ENCODE assay signal across 10 cellular contexts in genomic region chr15:26773485-26773877, GRCh38.
A peak's percentile ranks its signal among the peaks of the same experiment; 100 is the strongest.
DNase-seq lines count a peak whose midpoint lies in the region; ATAC-seq and TF ChIP-seq lines count a peak whose summit lies in the region.
"Had no signal": no experiment of that assay in that cellular context is flagged by ENCODE, and none has a peak within 500 bp of the region (broad histone marks: within the 10 kb centered on the region; RNA-seq: fewer than 3 reads in every experiment).

No MANE protein-coding gene starts in this region.

- ATAC-seq in RWPE2 (ENCODE audit: low read depth) (peak; percentile 18; the same call in 1 of the 3 replicates), GM19397 (IDR thresholded peaks at IDR 0.05; ENCODE audit: unreplicated experiment) (no peak)
- ATAC-seq: gastrocnemius medialis, T-helper 17 cell had no signal

- no peaks in the 10 kb centered on the region for H3K36me3 ChIP-seq in RWPE2 (ENCODE audit: low read depth)
- H3K36me3 ChIP-seq in subcutaneous abdominal adipose tissue (ENCODE audit: control insufficient read depth in 5 of 5, insufficient read depth in 5 of 5, low read length in 5 of 5), result no peaks in the 10 kb centered on the region
- H3K36me3 ChIP-seq: gastrocnemius medialis had no signal

- peak; percentile 58 for DNase-seq in NCI-H748 (lab: John Stamatoyannopoulos, UW; ENCODE audit: unreplicated experiment)
- DNase-seq in NCI-H748 treated with DMSO at 0.1 percent for 48 hours (lab: John Stamatoyannopoulos, UW), result no peak
- DNase-seq in RWPE2 (ENCODE audit: low spot score), result no peak
- no peak for DNase-seq in stimulated activated CD4-positive, alpha-beta T cell treated with anti-CD3 and anti-CD28 coated beads, Interleukin-2, amount 100 ng/mL, for 48 hours
- DNase-seq in SW 1271 (lab: John Stamatoyannopoulos, UW), result no peak
- DNase-seq: gastrocnemius medialis, T-helper 17 cell had no signal

- H3K9ac ChIP-seq in subcutaneous abdominal adipose tissue (ENCODE audit: low read length in 5 of 5), result no peak overlapping the region

- H3K27ac ChIP-seq in RWPE2 (ENCODE audit: poor library complexity, severe bottlenecking) (no peak overlapping the region), subcutaneous abdominal adipose tissue (ENCODE audit: low read depth, low read length) (no peak overlapping the region)
- H3K27ac ChIP-seq: gastrocnemius medialis had no signal

- TF ChIP-seq CTCF in RWPE2 (IDR thresholded peaks at IDR 0.05; ENCODE audit: poor library complexity, severe bottlenecking), result no peak

- H3K4me1 ChIP-seq in RWPE2 (ENCODE audit: insufficient read depth, poor library complexity, severe bottlenecking) (no peaks in the 10 kb centered on the region), subcutaneous abdominal adipose tissue (ENCODE audit: control insufficient read depth in 5 of 5, insufficient read depth in 5 of 5, low read length in 5 of 5) (peaks cover 0 to 16% (median 9%) of the 10 kb centered on the region in 5 donors)
- H3K4me1 ChIP-seq: gastrocnemius medialis had no signal

- H3K27me3 ChIP-seq in RWPE2 (ENCODE audit: insufficient read depth, poor library complexity, severe bottlenecking), result peaks cover 64% of the 10 kb centered on the region
- H3K27me3 ChIP-seq in subcutaneous abdominal adipose tissue (ENCODE audit: control insufficient read depth in 5 of 5, insufficient read depth in 4 of 5, low read length in 5 of 5), result peaks cover 11 to 26% (median 19%) of the 10 kb centered on the region in 5 donors

- H3K9me3 ChIP-seq in RWPE2 (ENCODE audit: severe bottlenecking) (peaks cover 5% of the 10 kb centered on the region), iPS-18c (ENCODE audit: control insufficient read depth, insufficient read depth, low read length) (no peaks in the 10 kb centered on the region), subcutaneous abdominal adipose tissue (ENCODE audit: control insufficient read depth in 5 of 5, low read length in 5 of 5) (no peaks in the 10 kb centered on the region)
- H3K9me3 ChIP-seq: gastrocnemius medialis had no signal

- peak overlapping the region; percentile 28 for H3K4me3 ChIP-seq in RWPE2 (ENCODE audit: severe bottlenecking)
- peak overlapping the region; percentile 70 for H3K4me3 ChIP-seq in iPS-18c (ENCODE audit: insufficient read depth, low read depth, low read length)
- peak overlapping the region in 3 of 5 donors; percentile 22 to 61 (median 48) for H3K4me3 ChIP-seq in subcutaneous abdominal adipose tissue (ENCODE audit: low read depth in 1 of 5, low read length in 5 of 5)
